In genomic region chr2:30736461-30737325, GRCh38 we compare ENCODE assay signal across 20 cellular contexts.
DNase-seq lines count a peak whose midpoint lies in the region; ATAC-seq, FAIRE-seq and TF ChIP-seq lines count a peak whose summit lies in the region.
"Had no signal": no experiment of that assay in that cellular context is flagged by ENCODE, and none has a peak within 500 bp of the region (broad histone marks: within the 10 kb centered on the region; RNA-seq: fewer than 3 reads in every experiment).

No MANE protein-coding gene starts in this region.

- no peak for TF ChIP-seq POLR2A in esophagus squamous epithelium (IDR thresholded peaks at IDR 0.05)

- H2AFZ ChIP-seq in keratinocyte (ENCODE audit: control insufficient read depth, low read length), result no peak overlapping the region

- peaks cover 4% of the 10 kb centered on the region for H3K4me1 ChIP-seq in keratinocyte (ENCODE audit: control insufficient read depth, extremely low read depth, insufficient read depth, low read length)
- H3K4me1 ChIP-seq in esophagus squamous epithelium, result peaks cover 0 to 4% (median 0%) of the 10 kb centered on the region in 3 donors
- H3K4me1 ChIP-seq: gastrocnemius medialis, stomach had no signal

- H3K9ac ChIP-seq in keratinocyte (ENCODE audit: control insufficient read depth, extremely low read depth, insufficient read depth, low read length), result no peak overlapping the region

- intact Hi-C loops in esophagus squamous epithelium (cut with DNase I), result no loop called here

- TF ChIP-seq CTCF in keratinocyte (optimal IDR thresholded peaks at IDR 0.05 in 1 of 3, IDR thresholded peaks at IDR 0.05 in 1 of 3, conservative IDR thresholded peaks at IDR 0.05 in 1 of 3; ENCODE audit: extremely low read depth in 1 of 3, insufficient read depth in 2 of 3, low read length in 3 of 3), result no peak
- no peak for TF ChIP-seq CTCF in esophagus squamous epithelium (IDR thresholded peaks at IDR 0.05)

- TF ChIP-seq EP300 in Ishikawa (IDR thresholded peaks at IDR 0.05; ENCODE audit: borderline replicate concordance), result no peak

- no peak overlapping the region for H3K27ac ChIP-seq in keratinocyte (ENCODE audit: control insufficient read depth, insufficient read depth, low read length)
- no peak overlapping the region for H3K27ac ChIP-seq in esophagus squamous epithelium
- H3K27ac ChIP-seq: gastrocnemius medialis, stomach had no signal

- WGBS in esophagus squamous epithelium, 2 donors, result 65 to 71% methylated on average over 17 to 18 of the region's 18 CpGs

- H3K9me3 ChIP-seq in keratinocyte (ENCODE audit: control insufficient read depth, low read depth, low read length) (no peaks in the 10 kb centered on the region), esophagus squamous epithelium (no peaks in the 10 kb centered on the region)
- H3K9me3 ChIP-seq: gastrocnemius medialis, stomach had no signal

- H3K36me3 ChIP-seq in keratinocyte (ENCODE audit: control insufficient read depth in 2 of 2, extremely low read depth in 1 of 2, insufficient read depth in 2 of 2, low read length in 2 of 2) (no peaks in the 10 kb centered on the region), esophagus squamous epithelium (no peaks in the 10 kb centered on the region)
- H3K36me3 ChIP-seq: gastrocnemius medialis had no signal

- H3K4me3 ChIP-seq in keratinocyte (ENCODE audit: control insufficient read depth in 2 of 3, extremely low read depth in 1 of 3, insufficient read depth in 2 of 3, low read depth in 1 of 3, low read length in 3 of 3), result no peak overlapping the region
- no peak overlapping the region for H3K4me3 ChIP-seq in esophagus squamous epithelium
- H3K4me3 ChIP-seq: gastrocnemius medialis, lung, smooth muscle cell, stomach had no signal

- FAIRE-seq in keratinocyte (lab: Jason Lieb, UNC), result peak; percentile 36

- no peak for ATAC-seq in HG03097 (IDR thresholded peaks at IDR 0.05; ENCODE audit: low FRiP score, unreplicated experiment)
- ATAC-seq: CD8-positive, alpha-beta T cell; gastrocnemius medialis had no signal

- H3K27me3 ChIP-seq in keratinocyte (ENCODE audit: control insufficient read depth, extremely low read depth, insufficient read depth, low read length) (peaks cover 10% of the 10 kb centered on the region), esophagus squamous epithelium (peaks cover 0 to 43% (median 0%) of the 10 kb centered on the region in 4 donors)
- H3K27me3 ChIP-seq: gastrocnemius medialis had no signal

- H3K4me2 ChIP-seq in keratinocyte (ENCODE audit: control insufficient read depth, extremely low read depth, insufficient read depth, low read depth, low read length), result no peak overlapping the region
- H3K4me2 ChIP-seq: smooth muscle cell had no signal

- no peak for TF ChIP-seq RAD21 in Ishikawa (IDR thresholded peaks at IDR 0.05; ENCODE audit: low read depth)

- H3K79me2 ChIP-seq in keratinocyte (ENCODE audit: control insufficient read depth, insufficient read depth, low read length), result no peaks in the 10 kb centered on the region

- DNase-seq in DMS153 treated with DMSO at 0.1 percent for 48 hours (lab: John Stamatoyannopoulos, UW; ENCODE audit: unreplicated experiment), result peak; percentile 62
- DNase-seq in NCI-H345 treated with DMSO at 0.1 percent for 48 hours (lab: John Stamatoyannopoulos, UW; ENCODE audit: unreplicated experiment), result peak; percentile 94
- no peak for DNase-seq in keratinocyte (ENCODE audit: low read depth, low spot score)
- DNase-seq in esophagus squamous epithelium (lab: John Stamatoyannopoulos, UW), result no peak
- DNase-seq in NCI-H2227 (lab: John Stamatoyannopoulos, UW; ENCODE audit: unreplicated experiment), result no peak
- DNase-seq: activated CD4-positive, alpha-beta memory T cell treated with anti-CD3 and anti-CD28 coated beads, Interleukin-2, amount 10 ng/mL, durations not matched to agents 7 days and 5 days; activated naive CD4-positive, alpha-beta T cell treated with anti-CD3 and anti-CD28 coated beads, Interleukin-2, amount 50 U/mL, for 16 hours; aorta; CD8-positive, alpha-beta T cell; erythroblast; gastrocnemius medialis; RPMI8226; stimulated activated CD4-positive, alpha-beta T cell treated with anti-CD3 and anti-CD28 coated beads, Interleukin-4, amount 100 ng/mL, for 24 hours; stomach; T1000; trophoblast cell had no signal

- no peaks in the 10 kb centered on the region for H3K9me1 ChIP-seq in keratinocyte (ENCODE audit: control insufficient read depth, extremely low read depth, insufficient read depth, low read length)

- dilution Hi-C loops in keratinocyte (cut with MboI; ENCODE audit: extremely low pct_ligation_motif_present, low sequenced_read_pairs), result no loop called here

- H4K20me1 ChIP-seq in keratinocyte (ENCODE audit: control insufficient read depth, extremely low read depth, insufficient read depth, low read length), result no peaks in the 10 kb centered on the region

TF ChIP-seq in Ishikawa, 13 proteins besides CTCF, POLR2A, EP300 and RAD21:
- TF ChIP-seq FOXM1 (IDR thresholded peaks at IDR 0.05; ENCODE audit: borderline replicate concordance, low read depth) (no peak), NFIC (IDR thresholded peaks at IDR 0.05) (peak; percentile 42; the same call in 1 of the 2 replicates), TCF12 (IDR thresholded peaks at IDR 0.05; ENCODE audit: low read depth) (no peak), TAF1 (IDR thresholded peaks at IDR 0.05; ENCODE audit: low read depth) (no peak), EGR1 (IDR thresholded peaks at IDR 0.05) (no peak)

Comparison
In these comparisons a context has a peak if more than half of its experiments do, and no peak if none do; other contexts are left out.
1. DNase-seq: peak in DMS153 treated with DMSO at 0.1 percent for 48 hours (single experiment) and NCI-H345 treated with DMSO at 0.1 percent for 48 hours (single experiment); none in keratinocyte (single experiment), esophagus squamous epithelium (single experiment) and NCI-H2227 (single experiment).